In the genomic region with DNA sequence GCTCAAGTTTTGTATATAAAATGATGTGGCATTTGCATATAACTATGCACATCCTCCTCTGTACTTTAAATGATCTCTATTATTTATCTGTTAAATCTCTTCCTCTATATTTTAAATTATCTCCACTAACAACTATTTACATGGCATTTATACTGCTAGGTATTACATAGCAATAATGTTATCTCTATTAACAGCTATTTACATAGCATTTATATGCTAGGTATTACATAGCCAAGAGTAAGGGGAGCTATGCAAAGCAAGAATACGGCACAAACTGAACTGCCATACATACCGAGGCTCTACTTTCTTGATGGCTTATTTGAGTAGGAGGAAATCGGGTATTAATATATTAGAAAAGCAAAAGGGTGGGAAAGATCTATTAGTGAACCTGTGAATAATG, we compare ENCODE assay signal across 5 cellular contexts. TPM values are rescaled to one million over a fixed set of nuclear protein-coding genes. Genes with fewer than 3 reads are reported as not detected.
"Had no signal": no experiment of that assay in that cellular context is flagged by ENCODE, and none has a peak within 500 bp of the region (broad histone marks: within the 10 kb centered on the region; RNA-seq: fewer than 3 reads in every experiment).

No MANE protein-coding gene starts in this region.

- H3K4me3 ChIP-seq: GM23338, K562 had no signal

- H2AFZ ChIP-seq: GM23338 had no signal

- DNase-seq: H9, HCEC 1CT, IMR-90 had no signal

- ATAC-seq: GM23338, K562 had no signal

RNA-seq across cellular contexts. Expression of a gene that starts 12.7 kb away (rescaled TPM):
- polyA plus RNA-seq: K562 had no signal
